Comparison of ENCODE assay signal across 9 cellular contexts in genomic region chr6:128860782-128861181, GRCh38. TPM values are rescaled to one million over a fixed set of nuclear protein-coding genes. Genes with fewer than 3 reads are reported as not detected.
"Had no signal": no experiment of that assay in that cellular context is flagged by ENCODE, and none has a peak within 500 bp of the region (broad histone marks: within the 10 kb centered on the region; RNA-seq: fewer than 3 reads in every experiment).

No MANE protein-coding gene starts in this region.

- ATAC-seq: GM12878 had no signal

- DNase-seq: GDM1, GF-D8 had no signal

- H3K4me3 ChIP-seq: GM12878 had no signal

- FAIRE-seq: G401.6, GM12878, GM12891, GM12892, GM18507, GM19239 had no signal

RNA-seq across cellular contexts. Expression of gene LAMA2, which starts 22.2 kb away (rescaled TPM):
- total RNA-seq: G401 had no signal
